ENCODE assay signal across 20 cellular contexts in the genomic region with DNA sequence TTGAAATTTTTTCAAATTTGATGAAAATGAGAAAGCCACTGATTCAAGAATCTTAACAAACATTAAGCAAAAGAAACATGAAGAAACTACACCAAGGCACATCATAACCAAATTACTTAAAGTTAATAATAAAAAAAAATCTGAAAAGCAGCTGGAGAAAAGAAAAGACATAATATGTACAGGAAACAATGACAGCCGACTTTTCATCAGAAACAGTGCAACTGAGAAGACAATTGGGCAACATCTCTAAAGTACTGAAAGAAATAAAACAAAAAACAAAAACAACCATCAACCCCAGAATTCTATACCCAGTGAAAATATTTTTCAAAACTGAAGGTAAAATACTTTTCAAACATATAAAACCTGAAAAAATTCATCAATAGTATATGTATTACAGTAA.
"Had no signal": no experiment of that assay in that cellular context is flagged by ENCODE, and none has a peak within 500 bp of the region (broad histone marks: within the 10 kb centered on the region; RNA-seq: fewer than 3 reads in every experiment).

No MANE protein-coding gene starts in this region.

- H3K4me1 ChIP-seq: ascending aorta, heart right ventricle, left lung, sigmoid colon, spleen, testis had no signal

- H3K9me3 ChIP-seq: testis had no signal

- H3K27ac ChIP-seq: ascending aorta, coronary artery, heart right ventricle, left lung, sigmoid colon, spleen, testis had no signal

- H3K36me3 ChIP-seq: sigmoid colon had no signal

- ATAC-seq: activated CD8-positive, alpha-beta memory T cell treated with anti-CD3 and anti-CD28 coated beads, Interleukin-2, amount 10 ng/mL, durations not matched to agents 7 days and 5 days; heart right ventricle; left lung; stimulated activated memory B cell treated with anti-CD40 and anti-IgM and Interleukin-4, amounts not matched to agents 10 μg/mL and 1 μg/mL and 100 μg/mL, for 72 hours had no signal

- DNase-seq: activated CD4-positive, alpha-beta memory T cell treated with anti-CD3 and anti-CD28 coated beads, Interleukin-2, amount 10 ng/mL, durations not matched to agents 7 days and 5 days; activated CD4-positive, alpha-beta T cell treated with anti-CD3 and anti-CD28 coated beads for 48 hours; activated CD4-positive, CD25-positive, alpha-beta regulatory T cell; activated CD8-positive, alpha-beta memory T cell treated with anti-CD3 and anti-CD28 coated beads, Interleukin-2, amount 10 ng/mL, durations not matched to agents 7 days and 5 days; activated naive CD4-positive, alpha-beta T cell treated with Interleukin-2 at 50 U/mL for 16 hours; activated naive CD8-positive, alpha-beta T cell treated with anti-CD3 and anti-CD28 coated beads, Interleukin-2, amount 10 ng/mL, durations not matched to agents 7 days and 5 days; activated T-cell treated with anti-CD3 and anti-CD28 coated beads, Interleukin-2, amount 50 U/mL, for 1 hour; heart right ventricle; left lung; midbrain; nucleus accumbens; sigmoid colon; spleen; stimulated activated CD4-positive, alpha-beta T cell treated with anti-CD3 and anti-CD28 coated beads, Interleukin-4, amount 100 ng/mL, for 4 hours; testis had no signal

- FAIRE-seq: endometrium, TTC549 had no signal

- H3K27me3 ChIP-seq: ascending aorta, heart right ventricle, left lung, sigmoid colon, spleen, testis had no signal

- H3K4me3 ChIP-seq: ascending aorta, coronary artery, heart right ventricle, left lung, sigmoid colon, spleen, testis had no signal
